Comparison of ENCODE assay signal across 8 cellular contexts in the genomic region with DNA sequence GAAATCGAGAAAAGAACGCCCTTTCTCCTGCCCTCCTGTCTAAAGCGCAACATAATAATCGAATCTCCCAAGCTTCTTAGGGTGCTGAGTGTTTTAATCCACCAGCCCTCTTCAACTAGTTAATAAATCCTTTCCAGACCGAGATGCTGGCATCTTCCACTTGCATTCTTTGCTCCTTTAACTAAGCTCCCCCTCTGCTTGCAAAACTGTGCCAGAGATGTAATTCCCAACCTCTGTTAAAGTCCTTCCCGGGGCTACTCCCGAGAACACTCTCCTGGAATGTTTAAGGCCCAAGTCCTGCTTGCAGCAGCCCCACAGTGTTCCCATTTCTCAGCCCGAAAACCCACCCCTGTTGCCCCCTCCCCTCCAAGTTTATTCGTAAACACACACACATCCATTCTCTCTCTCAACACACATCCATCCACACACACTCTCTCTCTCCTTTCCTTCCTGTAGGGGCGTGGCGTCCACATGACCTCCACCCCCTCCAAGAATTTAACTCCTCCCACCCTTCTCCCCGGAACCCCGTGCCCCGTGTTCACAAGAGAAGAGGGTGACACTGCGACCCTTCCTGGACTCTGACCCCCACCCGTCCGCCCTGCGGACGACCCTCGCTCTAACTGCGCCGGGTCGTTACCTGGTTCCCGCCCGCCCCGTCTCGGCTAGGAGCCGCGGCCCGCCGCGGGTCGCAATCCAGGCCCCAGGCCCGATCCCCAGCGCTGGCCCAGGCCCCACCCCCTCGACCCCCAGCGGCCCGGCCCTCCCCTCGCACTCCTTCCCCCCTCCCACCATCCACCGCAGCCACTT. TPM values are rescaled to one million over a fixed set of nuclear protein-coding genes. Genes with fewer than 3 reads are reported as not detected.
DNase-seq lines count a peak whose midpoint lies in the region; ATAC-seq and TF ChIP-seq lines count a peak whose summit lies in the region.

No MANE protein-coding gene starts in this region.

- H3K36me3 ChIP-seq in brain microvascular endothelial cell (replicated peaks) = no peaks in the 10 kb centered on the region
- H3K36me3 ChIP-seq in skeletal muscle satellite cell (ENCODE audit: insufficient read depth, low read length) = no peaks in the 10 kb centered on the region

- peak overlapping the region; percentile 84 for H3K4me2 ChIP-seq in skeletal muscle satellite cell (ENCODE audit: low read length)

- peak overlapping the region; percentile 93 for H3K9ac ChIP-seq in skeletal muscle satellite cell (ENCODE audit: low read depth, low read length)

- H3K9me3 ChIP-seq in iPS-18c (ENCODE audit: control insufficient read depth, insufficient read depth, low read length) = no peaks in the 10 kb centered on the region
- H3K9me3 ChIP-seq in skeletal muscle satellite cell (replicated peaks; ENCODE audit: low read length) = no peaks in the 10 kb centered on the region

- in situ Hi-C loops in brain microvascular endothelial cell (cut with HindIII; ENCODE audit: low pct_ligation_motif_present, low sequenced_read_pairs) = no loop called here

- peak overlapping the region; percentile 88 for H3K27ac ChIP-seq in brain microvascular endothelial cell

- peak; percentile 87 for DNase-seq in 8988T
- DNase-seq in NCI-H2029 treated with DMSO at 0.1 percent for 48 hours (lab: John Stamatoyannopoulos, UW) = peak; percentile 73
- peak; percentile 91 for DNase-seq in T-helper 9 cell
- DNase-seq in brain microvascular endothelial cell = peak; percentile 85

- no peak for TF ChIP-seq CTCF in brain microvascular endothelial cell (IDR thresholded peaks at IDR 0.05; ENCODE audit: low read depth, low read length, missing control alignments)

- peaks cover 32% of the 10 kb centered on the region for H3K4me1 ChIP-seq in skeletal muscle satellite cell (ENCODE audit: control insufficient read depth, insufficient read depth, low read length)

- peak overlapping the region; percentile 84 for H3K4me3 ChIP-seq in brain microvascular endothelial cell (ENCODE audit: low read depth, low read length)
- H3K4me3 ChIP-seq in iPS-18c (ENCODE audit: insufficient read depth, low read depth, low read length) = peak overlapping the region; percentile 87
- peak overlapping the region; percentile 85 for H3K4me3 ChIP-seq in skeletal muscle satellite cell (ENCODE audit: low read length)

- no peaks in the 10 kb centered on the region for H3K27me3 ChIP-seq in brain microvascular endothelial cell (replicated peaks)
- no peaks in the 10 kb centered on the region for H3K27me3 ChIP-seq in skeletal muscle satellite cell (ENCODE audit: control insufficient read depth, insufficient read depth, low read length)

- ATAC-seq in GM18511 (IDR thresholded peaks at IDR 0.05; ENCODE audit: unreplicated experiment) = peak; percentile 60
- peak; percentile 63 for ATAC-seq in HG03025 (IDR thresholded peaks at IDR 0.05; ENCODE audit: low FRiP score, unreplicated experiment)

RNA-seq across cellular contexts. Expression of a gene that starts 7.0 kb away (rescaled TPM):
- total RNA-seq in skeletal muscle satellite cell (2012; rRNA removed) = 103 and 123 TPM in 2 replicates

RNA-seq across cellular contexts. Expression of a gene that starts 51.5 kb away (rescaled TPM):
- total RNA-seq in skeletal muscle satellite cell (2012; rRNA removed) = 11.7 and 14.0 TPM in 2 replicates

Comparison
In these comparisons a context has a peak if more than half of its experiments do, and no peak if none do; other contexts are left out.
1. Peak in every context shown above with its lines: DNase-seq, ATAC-seq, H3K4me3 ChIP-seq and H3K27ac ChIP-seq.